ENCODE assay signal across 20 cellular contexts in genomic region chr14:89343356-89343755, GRCh38.
DNase-seq lines count a peak whose midpoint lies in the region; ATAC-seq, FAIRE-seq and TF ChIP-seq lines count a peak whose summit lies in the region.
"Had no signal": no experiment of that assay in that cellular context is flagged by ENCODE, and none has a peak within 500 bp of the region (broad histone marks: within the 10 kb centered on the region; RNA-seq: fewer than 3 reads in every experiment).

No MANE protein-coding gene starts in this region.

- ATAC-seq in A549 (no peak), pancreas (no peak)
- ATAC-seq in activated naive CD8-positive, alpha-beta T cell treated with anti-CD3 and anti-CD28 coated beads, Interleukin-2, amount 50 U/mL, for 24 hours, result no peak
- ATAC-seq: CD8-positive, alpha-beta T cell; HCT116 had no signal

- H3K4me3 ChIP-seq in A549 (no peak overlapping the region), SK-N-MC (0 out of 2 replicates have a peak overlapping the region, but pooled peaks have one; percentile 8), H1 (ENCODE audit: extremely low read depth in 1 of 4, insufficient read depth in 2 of 4, low read depth in 3 of 4, low read length in 4 of 4) (no peak overlapping the region), pancreas (no peak overlapping the region)
- H3K4me3 ChIP-seq: BLaER1 had no signal

- no peak overlapping the region for H2AK5ac ChIP-seq in H1 (ENCODE audit: low read depth, low read length)

- no peak overlapping the region for H3K27ac ChIP-seq in A549
- peak overlapping the region; percentile 37; the same call in 1 of the 2 replicates for H3K27ac ChIP-seq in C4-2B
- H3K27ac ChIP-seq in SK-N-MC, result no peak overlapping the region; the same call in 1 of the 2 replicates
- no peak overlapping the region for H3K27ac ChIP-seq in H1 (ENCODE audit: low read depth, low read length)
- H3K27ac ChIP-seq in pancreas, result no peak overlapping the region
- H3K27ac ChIP-seq: BLaER1 had no signal

- H3K4me1 ChIP-seq in A549 (peaks cover 10% of the 10 kb centered on the region; the same call in 2 of the 3 replicates), H1 (replicated peaks in 1 of 4; ENCODE audit: control insufficient read depth in 3 of 4, insufficient read depth in 4 of 4, low read length in 3 of 4) (peaks cover 4 to 24% (median 16%) of the 10 kb centered on the region in 4 experiments), pancreas (peaks cover 0 to 13% (median 0%) of the 10 kb centered on the region in 3 donors)

- CTCF ChIA-PET in A549 (lab: Yijun Ruan, JAX) (no interaction called here), H1 (lab: Charles Lee; ENCODE audit: partially characterized antibody) (interaction anchor here (1.3 to 2.0 kb wide), 2 partner anchors 35 to 48 kb away, joined by 3 to 4 read pairs; no protein-coding TSS in a partner anchor)

- FAIRE-seq in A549 (lab: Jason Lieb, UNC) (no peak), H1 (lab: Jason Lieb, UNC) (no peak), pancreas (lab: Jason Lieb, UNC) (no peak)
- FAIRE-seq: A204.1, G401.6, GM12891, GM19239, H54 had no signal

- H4K5ac ChIP-seq in H1 (ENCODE audit: insufficient read length, low read depth, low read length), result no peak overlapping the region

- POLR2A ChIA-PET in A549 (lab: Yijun Ruan, JAX) (no interaction called here), H1 (lab: Charles Lee; ENCODE audit: partially characterized antibody) (interaction anchor here (1.8 kb wide), 1 partner anchor 14 kb away, joined by 4 read pairs; no protein-coding TSS in a partner anchor)

- H2BK20ac ChIP-seq in H1 (ENCODE audit: low read length), result no peak overlapping the region

- no peaks in the 10 kb centered on the region for H3K23me2 ChIP-seq in H1 (ENCODE audit: low read depth, low read length)

- no peak overlapping the region for H3K27ac Mint-ChIP-seq in activated naive CD8-positive, alpha-beta T cell treated with anti-CD3 and anti-CD28 coated beads, Interleukin-2, amount 50 U/mL, for 24 hours
- H3K27ac Mint-ChIP-seq: CD8-positive, alpha-beta T cell; HFFc6 had no signal

- no peak overlapping the region for H3K14ac ChIP-seq in H1 (ENCODE audit: insufficient read length)

- no peak overlapping the region for H4K8ac ChIP-seq in H1 (ENCODE audit: extremely low read depth, insufficient read depth, low read length)

- H2BK5ac ChIP-seq in H1 (ENCODE audit: low read depth, low read length), result no peak overlapping the region

- H2AFZ ChIP-seq in H1 (ENCODE audit: low read length), result no peak overlapping the region

- H4K91ac ChIP-seq in H1 (replicated peaks; ENCODE audit: insufficient read length, low read length), result no peak overlapping the region

- peaks cover 34% of the 10 kb centered on the region for H3K4me1 Mint-ChIP-seq in activated naive CD8-positive, alpha-beta T cell treated with anti-CD3 and anti-CD28 coated beads, Interleukin-2, amount 50 U/mL, for 24 hours

- no peaks in the 10 kb centered on the region for H3K9me3 Mint-ChIP-seq in activated naive CD8-positive, alpha-beta T cell treated with anti-CD3 and anti-CD28 coated beads, Interleukin-2, amount 50 U/mL, for 24 hours
- H3K9me3 Mint-ChIP-seq: CD8-positive, alpha-beta T cell; HFFc6 had no signal

- no peak overlapping the region for H3K56ac ChIP-seq in H1 (replicated peaks; ENCODE audit: insufficient read length, low read depth, low read length)

- 85% methylated on average over 2 of the region's 2 CpGs for WGBS in A549 (ENCODE audit: missing lambda C conversion rate)
- 100% methylated on average over 2 of the region's 2 CpGs; no CpG with 5 or more reads in 1 of the 2 experiments for WGBS in H1 (ENCODE audit: extremely low coverage in 1 of 2, insufficient coverage in 1 of 2, insufficient read length in 1 of 2, insufficient replicate concordance in 2 of 2, low coverage in 1 of 2, low lambda C conversion rate in 2 of 2, missing lambda C conversion rate in 1 of 2), 2 experiments
- WGBS in pancreas, 2 donors, result 83 to 94% methylated on average over 2 of the region's 2 CpGs

- no peak for TF ChIP-seq EP300 in A549 (IDR thresholded peaks at IDR 0.05)
- TF ChIP-seq EP300 in H1 (IDR thresholded peaks at IDR 0.05; ENCODE audit: borderline replicate concordance in 1 of 2, low read depth in 2 of 2, low read length in 2 of 2), result no peak

- H3K4ac ChIP-seq in H1 (replicated peaks; ENCODE audit: insufficient read length, low read depth, low read length), result no peak overlapping the region

- no peaks in the 10 kb centered on the region for H3K9me3 ChIP-seq in A549
- H3K9me3 ChIP-seq in SK-N-MC (ENCODE audit: low read depth, low read length), result no peaks in the 10 kb centered on the region
- H3K9me3 ChIP-seq in H1 (ENCODE audit: insufficient read depth in 2 of 2, low read depth in 1 of 2, low read length in 1 of 2), result no peaks in the 10 kb centered on the region; a peak in 1 of 4 replicates
- H3K9me3 ChIP-seq in pancreas, result no peaks in the 10 kb centered on the region

- H3K4me2 ChIP-seq in A549 (no peak overlapping the region), H1 (ENCODE audit: insufficient read depth in 1 of 2, low read depth in 2 of 2, low read length in 2 of 2) (no peak overlapping the region)
- H3K4me2 ChIP-seq: BLaER1 had no signal

- intact Hi-C loops in pancreas (cut with DNase I), result no loop called here

- no peak overlapping the region for H3K4me3 Mint-ChIP-seq in activated naive CD8-positive, alpha-beta T cell treated with anti-CD3 and anti-CD28 coated beads, Interleukin-2, amount 50 U/mL, for 24 hours
- H3K4me3 Mint-ChIP-seq: CD8-positive, alpha-beta T cell; HFFc6 had no signal

- no peaks in the 10 kb centered on the region for H3K27me3 Mint-ChIP-seq in activated naive CD8-positive, alpha-beta T cell treated with anti-CD3 and anti-CD28 coated beads, Interleukin-2, amount 50 U/mL, for 24 hours

- TF ChIP-seq RAD21 in A549 (conservative IDR thresholded peaks at IDR 0.05 in 1 of 2, IDR thresholded peaks at IDR 0.05 in 1 of 2), result no peak
- TF ChIP-seq RAD21 in H1 (IDR thresholded peaks at IDR 0.05 in 1 of 2, conservative IDR thresholded peaks at IDR 0.05 in 1 of 2; ENCODE audit: low read depth in 2 of 2, low read length in 2 of 2), result no peak

- no peak overlapping the region for H2BK12ac ChIP-seq in H1 (ENCODE audit: low read depth, low read length)

- peaks cover 1 to 2% of the 10 kb centered on the region in 2 experiments for H4K20me1 ChIP-seq in H1 (replicated peaks in 1 of 2; ENCODE audit: control insufficient read depth in 1 of 2, insufficient read depth in 2 of 2, low read length in 2 of 2)

- no peaks in the 10 kb centered on the region for H3K27me3 ChIP-seq in H1 (replicated peaks in 1 of 4; ENCODE audit: control insufficient read depth in 3 of 4, extremely low read depth in 1 of 4, insufficient read depth in 3 of 4, low read length in 3 of 4)
- no peaks in the 10 kb centered on the region for H3K27me3 ChIP-seq in pancreas
- H3K27me3 ChIP-seq: BLaER1 had no signal

- H3K23ac ChIP-seq in H1 (ENCODE audit: insufficient read length), result no peak overlapping the region

- H3K18ac ChIP-seq in H1 (ENCODE audit: extremely low read depth, low read length), result no peak overlapping the region

- no peaks in the 10 kb centered on the region for H3K36me3 ChIP-seq in SK-N-MC (ENCODE audit: insufficient read depth, low read length)
- H3K36me3 ChIP-seq in H1 (ENCODE audit: control insufficient read depth in 2 of 4, insufficient read depth in 4 of 4, low read length in 3 of 4), result peaks cover 0 to 30% (median 15%) of the 10 kb centered on the region in 4 experiments; a peak in 6 of 8 replicates
- no peaks in the 10 kb centered on the region for H3K36me3 ChIP-seq in pancreas

- no peak for TF ChIP-seq POLR2A in A549 (IDR thresholded peaks at IDR 0.05; ENCODE audit: low read length)
- no peak for TF ChIP-seq POLR2A in H1 (IDR thresholded peaks at IDR 0.05; ENCODE audit: control extremely low read depth in 1 of 2, low read depth in 2 of 2, low read length in 2 of 2)

- DNase-seq in A549 (ENCODE audit: low read depth in 1 of 2, low spot score in 1 of 2), result no peak
- DNase-seq in SK-N-MC (ENCODE audit: low read depth, low spot score), result no peak
- DNase-seq in H1 (ENCODE audit: low read depth in 1 of 2, low spot score in 2 of 2), result no peak
- no peak for DNase-seq in pancreas
- no peak for DNase-seq in middle frontal gyrus (ENCODE audit: extremely low spot score, low spot score)
- DNase-seq in activated naive CD8-positive, alpha-beta T cell treated with anti-CD3 and anti-CD28 coated beads, Interleukin-2, amount 50 U/mL, for 24 hours, result no peak
- DNase-seq in stimulated activated naive CD4-positive, alpha-beta T cell (lab: John Stamatoyannopoulos, UW), result no peak
- DNase-seq: Calu3; CD8-positive, alpha-beta T cell; HFFc6; Karpas-422; KBM-7 had no signal

- no peak overlapping the region for H3K9ac ChIP-seq in SK-N-MC (ENCODE audit: insufficient read length)
- H3K9ac ChIP-seq in H1 (replicated peaks in 1 of 4; ENCODE audit: extremely low read depth in 1 of 4, low read depth in 3 of 4, low read length in 3 of 4), result no peak overlapping the region
- H3K9ac ChIP-seq: BLaER1 had no signal

- H2BK15ac ChIP-seq in H1 (ENCODE audit: low read length), result no peak overlapping the region

- TF ChIP-seq CTCF in A549 (IDR thresholded peaks at IDR 0.05) (no peak), C4-2B (conservative IDR thresholded peaks at IDR 0.05) (no peak), H1 (IDR thresholded peaks at IDR 0.05; ENCODE audit: control extremely low read depth in 1 of 3, insufficient read depth in 1 of 3, low read depth in 1 of 3, low read length in 3 of 3) (no peak), pancreas (IDR thresholded peaks at IDR 0.05) (no peak)

- peaks cover 0 to 98% of the 10 kb centered on the region in 2 experiments; a peak in 3 of 4 replicates for H3K79me2 ChIP-seq in H1 (ENCODE audit: control insufficient read depth in 1 of 2, insufficient read depth in 2 of 2, low read length in 2 of 2)

- H3K79me1 ChIP-seq in H1 (ENCODE audit: low read depth, low read length), result peaks cover 5% of the 10 kb centered on the region; the same call in 1 of the 2 replicates

- peaks cover 47% of the 10 kb centered on the region for H3K36me3 Mint-ChIP-seq in activated naive CD8-positive, alpha-beta T cell treated with anti-CD3 and anti-CD28 coated beads, Interleukin-2, amount 50 U/mL, for 24 hours (ENCODE audit: low read depth)

- H2BK120ac ChIP-seq in H1 (replicated peaks; ENCODE audit: low read depth, low read length), result no peak overlapping the region

TF ChIP-seq in A549, 52 proteins besides CTCF, POLR2A, EP300 and RAD21 (continues in another document):
- peak; percentile 98 for TF ChIP-seq MAFK (IDR thresholded peaks at IDR 0.05; ENCODE audit: partially characterized antibody)

TF ChIP-seq in H1, 55 proteins besides CTCF, POLR2A, EP300 and RAD21:
- TF ChIP-seq MAFK (IDR thresholded peaks at IDR 0.05; ENCODE audit: low read depth, low read length) (peak; percentile 100), POLR2AphosphoS5 (IDR thresholded peaks at IDR 0.05; ENCODE audit: low read depth, low read length) (no peak)

Comparison
In these comparisons a context has a peak if more than half of its experiments do, and no peak if none do; other contexts are left out.
1. Of the 18 proteins assayed by ChIP-seq in both H1 and A549: peak only in H1: none; only in A549: none; in both: MAFK; in neither: 17.